In the genomic region with DNA sequence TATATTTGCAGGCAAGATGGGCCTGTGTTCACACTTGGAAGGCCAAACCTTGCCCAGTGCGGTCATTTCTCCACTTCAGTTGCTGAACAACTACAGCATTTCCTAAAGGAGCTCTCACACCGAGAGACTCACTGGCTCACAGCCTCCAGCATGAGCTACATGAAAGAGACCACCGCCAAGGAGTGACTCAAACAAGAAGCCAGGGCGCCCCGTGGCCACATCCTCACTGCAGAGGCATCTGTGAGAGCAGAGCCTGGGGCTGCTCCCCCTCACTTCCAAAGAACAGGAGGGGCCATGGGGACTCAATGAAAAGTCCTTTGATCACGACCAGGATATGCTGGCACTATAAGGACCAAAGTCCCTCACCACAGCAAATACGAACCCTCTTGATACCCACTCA, we compare ENCODE assay signal across 9 cellular contexts. TPM values are rescaled to one million over a fixed set of nuclear protein-coding genes. Genes with fewer than 3 reads are reported as not detected.
DNase-seq lines count a peak whose midpoint lies in the region; ATAC-seq and TF ChIP-seq lines count a peak whose summit lies in the region.
"Had no signal": no experiment of that assay in that cellular context is flagged by ENCODE, and none has a peak within 500 bp of the region (broad histone marks: within the 10 kb centered on the region; RNA-seq: fewer than 3 reads in every experiment).

No MANE protein-coding gene starts in this region.

- ATAC-seq in activated T-helper 17 cell treated with anti-CD3 and anti-CD28 coated beads, Interleukin-2, amount 50 U/mL, for 72 hours (replicated peaks) = peak; percentile 94
- no peak for ATAC-seq in HG02981 (IDR thresholded peaks at IDR 0.05; ENCODE audit: unreplicated experiment)

- CTCF ChIA-PET in CD4-positive, alpha-beta memory T cell (lab: Charles Lee; ENCODE audit: partially characterized antibody) = interaction anchor here (1.0 to 1.5 kb wide), 3 partner anchors 9 to 34 kb away, joined by 3 to 9 read pairs (median 7); no protein-coding TSS in a partner anchor

- intact Hi-C loops in CD4-positive, alpha-beta memory T cell (cut with micrococcal nuclease) = loop anchor here (5.0 kb wide), 2 partner anchors 48 to 1468 kb away; a partner anchor contains a TSS
- intact Hi-C loops in spleen (cut with DNase I; ENCODE audit: low total_unique reads) (no loop called here), esophagus squamous epithelium (cut with DNase I) (no loop called here)

- H3K36me3 Mint-ChIP-seq in CD4-positive, alpha-beta memory T cell = no peaks in the 10 kb centered on the region
- H3K36me3 Mint-ChIP-seq in activated T-helper 17 cell treated with anti-CD3 and anti-CD28 coated beads, Interleukin-2, amount 50 U/mL, for 72 hours (ENCODE audit: low read depth) = no peaks in the 10 kb centered on the region

- peaks cover 65 to 97% (median 86%) of the 10 kb centered on the region in 4 donors for H3K4me1 Mint-ChIP-seq in CD4-positive, alpha-beta memory T cell
- peaks cover 65% of the 10 kb centered on the region for H3K4me1 Mint-ChIP-seq in activated T-helper 17 cell treated with anti-CD3 and anti-CD28 coated beads, Interleukin-2, amount 50 U/mL, for 72 hours

- TF ChIP-seq POLR2A in spleen (IDR thresholded peaks at IDR 0.05) (no peak), esophagus squamous epithelium (IDR thresholded peaks at IDR 0.05) (no peak)

- peak overlapping the region; percentile 84 to 99 (median 93) for H3K27ac Mint-ChIP-seq in CD4-positive, alpha-beta memory T cell
- H3K27ac Mint-ChIP-seq in activated T-helper 17 cell treated with anti-CD3 and anti-CD28 coated beads, Interleukin-2, amount 50 U/mL, for 72 hours = peak overlapping the region; percentile 53

- H3K27me3 ChIP-seq in CD4-positive, alpha-beta memory T cell (ENCODE audit: insufficient read depth, low read length) = no peaks in the 10 kb centered on the region
- H3K27me3 ChIP-seq in spleen (replicated peaks in 1 of 7) (no peaks in the 10 kb centered on the region), esophagus squamous epithelium (peaks cover 0 to 6% (median 0%) of the 10 kb centered on the region in 4 donors)
- H3K27me3 ChIP-seq: adrenal gland had no signal

- peak overlapping the region in 1 of 2 donors; percentile 11 for H3K4me3 ChIP-seq in CD4-positive, alpha-beta memory T cell (ENCODE audit: low read length in 2 of 2)
- no peak overlapping the region for H3K4me3 ChIP-seq in spleen
- no peak overlapping the region for H3K4me3 ChIP-seq in esophagus squamous epithelium
- H3K4me3 ChIP-seq: adrenal gland had no signal

- 40 to 73% (median 49%) methylated on average over 5 to 7 of the region's 7 CpGs for WGBS in spleen, 5 donors
- 51 to 72% methylated on average over 4 to 7 of the region's 7 CpGs for WGBS in esophagus squamous epithelium, 2 donors

- no peaks in the 10 kb centered on the region for H3K9me3 ChIP-seq in CD4-positive, alpha-beta memory T cell (ENCODE audit: control insufficient read depth in 1 of 2, low read length in 2 of 2)
- H3K9me3 ChIP-seq in spleen = no peaks in the 10 kb centered on the region
- no peaks in the 10 kb centered on the region for H3K9me3 ChIP-seq in esophagus squamous epithelium
- H3K9me3 ChIP-seq: adrenal gland had no signal

- peak overlapping the region; percentile 45 to 77 (median 60) for H3K4me3 Mint-ChIP-seq in CD4-positive, alpha-beta memory T cell
- H3K4me3 Mint-ChIP-seq in activated T-helper 17 cell treated with anti-CD3 and anti-CD28 coated beads, Interleukin-2, amount 50 U/mL, for 72 hours = peak overlapping the region; percentile 67

- peaks cover 77% of the 10 kb centered on the region for H3K4me1 ChIP-seq in CD4-positive, alpha-beta memory T cell (ENCODE audit: insufficient read depth, low read length)
- peaks cover 5 to 50% (median 15%) of the 10 kb centered on the region in 6 donors for H3K4me1 ChIP-seq in spleen
- H3K4me1 ChIP-seq in esophagus squamous epithelium = no peaks in the 10 kb centered on the region

- no peaks in the 10 kb centered on the region for H3K36me3 ChIP-seq in CD4-positive, alpha-beta memory T cell (ENCODE audit: insufficient read depth, low read length)
- H3K36me3 ChIP-seq in spleen (no peaks in the 10 kb centered on the region), esophagus squamous epithelium (no peaks in the 10 kb centered on the region)
- H3K36me3 ChIP-seq: adrenal gland had no signal

- peaks cover 0 to 1% of the 10 kb centered on the region in 2 donors for H3K27me3 Mint-ChIP-seq in CD4-positive, alpha-beta memory T cell
- no peaks in the 10 kb centered on the region for H3K27me3 Mint-ChIP-seq in activated T-helper 17 cell treated with anti-CD3 and anti-CD28 coated beads, Interleukin-2, amount 50 U/mL, for 72 hours

- DNase-seq in CD4-positive, alpha-beta memory T cell = peak; percentile 82 to 96 (median 87)
- DNase-seq in M059J (ENCODE audit: low read depth) (peak; percentile 78), spleen (peak; percentile 91), esophagus squamous epithelium (lab: John Stamatoyannopoulos, UW) (no peak), middle frontal gyrus (ENCODE audit: extremely low spot score, low spot score) (no peak), inferior parietal cortex (ENCODE audit: extremely low spot score) (no peak)

- POLR2A ChIA-PET in CD4-positive, alpha-beta memory T cell (lab: Charles Lee; ENCODE audit: partially characterized antibody) = interaction anchor here (0.8 to 2.6 kb wide), 6 partner anchors 9 to 248 kb away, joined by 3 to 29 read pairs (median 5); a partner anchor contains a TSS

- peaks cover 0 to 3% (median 0%) of the 10 kb centered on the region in 8 donors for H3K9me3 Mint-ChIP-seq in CD4-positive, alpha-beta memory T cell
- H3K9me3 Mint-ChIP-seq in activated T-helper 17 cell treated with anti-CD3 and anti-CD28 coated beads, Interleukin-2, amount 50 U/mL, for 72 hours = no peaks in the 10 kb centered on the region

- H3K27ac ChIP-seq in CD4-positive, alpha-beta memory T cell (ENCODE audit: low read depth, low read length) = peak overlapping the region; percentile 59
- H3K27ac ChIP-seq in spleen (peak overlapping the region in 5 of 8 donors; percentile 61 to 81 (median 74)), esophagus squamous epithelium (no peak overlapping the region)
- H3K27ac ChIP-seq: adrenal gland had no signal

- TF ChIP-seq CTCF in spleen (IDR thresholded peaks at IDR 0.05 in 8 of 11, conservative IDR thresholded peaks at IDR 0.05 in 3 of 11) = no peak
- TF ChIP-seq CTCF in esophagus squamous epithelium (IDR thresholded peaks at IDR 0.05) = no peak

RNA-seq across cellular contexts. Expression of a gene that starts 50.0 kb away (rescaled TPM):
- total RNA-seq in CD4-positive, alpha-beta memory T cell = not detected
- polyA plus RNA-seq in CD4-positive, alpha-beta memory T cell = under 1 TPM in 1 of 2 donors, not detected in 1; 0.47 TPM
- total RNA-seq in M059J (2014; rRNA removed; shearing (Covaris generic)) = not detected in 2 replicates
- 1 to 10 TPM in 1 of 2 donors, under 1 TPM in 1; 0.26 to 1.3 TPM for total RNA-seq in activated T-helper 17 cell treated with anti-CD3 and anti-CD28 coated beads, Interleukin-2, amount 50 U/mL, for 72 hours
- 1 to 10 TPM; 2.4 to 4.5 (median 3.3) TPM for total RNA-seq in spleen
- polyA plus RNA-seq in spleen = 10 to 100 TPM in 2 of 3 donors, 1 to 10 TPM in 1; 6.3 to 12.5 (median 10.1) TPM
- under 1 TPM in 3 of 4 donors, not detected in 1; 0.09 to 0.19 (median 0.12) TPM for total RNA-seq in esophagus squamous epithelium

Comparison
In these comparisons a context has a peak if more than half of its experiments do, and no peak if none do; other contexts are left out.
1. DNase-seq: peak in CD4-positive, alpha-beta memory T cell (5 of 5), M059J (single experiment) and spleen (single experiment); none in esophagus squamous epithelium (single experiment), middle frontal gyrus (single experiment) and inferior parietal cortex (single experiment).
2. H3K27ac ChIP-seq: peak in CD4-positive, alpha-beta memory T cell (single experiment) and spleen (5 of 8); none in esophagus squamous epithelium (0 of 4).